1 cellular context compared by ENCODE assay signal in genomic region chr1:93878889-93879586, GRCh38.
A peak's percentile ranks its signal among the peaks of the same experiment; 100 is the strongest.
TF ChIP-seq lines count a peak whose summit lies in the region.

DNTTIP2 (minus strand) TSS chr1:93879206; CDS start chr1:93879148, 58 bp downstream.

TF ChIP-seq in GM12878, 131 proteins besides CTCF, POLR2A, EP300 and RAD21 (continued from another document and continues in another):
- 0 out of 2 replicates have a peak, but pooled peaks have one; percentile 48 for TF ChIP-seq CBX5 (IDR thresholded peaks at IDR 0.05; ENCODE audit: low read depth)
- TF ChIP-seq PAX5 (IDR thresholded peaks at IDR 0.05; ENCODE audit: borderline replicate concordance, low read depth, low read length): 0 out of 2 replicates have a peak, but pooled peaks have one; percentile 10
- TF ChIP-seq FOXM1 (IDR thresholded peaks at IDR 0.05; ENCODE audit: low read depth, low read length): peak; percentile 43; the same call in 1 of the 2 replicates
- no peak for TF ChIP-seq KLF5 (IDR thresholded peaks at IDR 0.05; ENCODE audit: partially characterized antibody)
- TF ChIP-seq TCF3 (IDR thresholded peaks at IDR 0.05; ENCODE audit: borderline replicate concordance, insufficient read depth, low read depth, low read length): 0 out of 2 replicates have a peak, but pooled peaks have one; percentile 61
- peak; percentile 96 for TF ChIP-seq TAF1 (IDR thresholded peaks at IDR 0.05; ENCODE audit: borderline replicate concordance, low read depth, low read length)
- TF ChIP-seq CREB1 (IDR thresholded peaks at IDR 0.05; ENCODE audit: low read depth): peak; percentile 98
- TF ChIP-seq IRF4 (IDR thresholded peaks at IDR 0.05; ENCODE audit: low read depth, low read length): peak; percentile 37; the same call in 1 of the 2 replicates
- TF ChIP-seq ZNF592 (IDR thresholded peaks at IDR 0.05): no peak
- peak; percentile 80 for TF ChIP-seq HCFC1 (IDR thresholded peaks at IDR 0.05; ENCODE audit: low read length)
- TF ChIP-seq POU2F2 (IDR thresholded peaks at IDR 0.05; ENCODE audit: borderline replicate concordance, low read depth, low read length): peak; percentile 92
- no peak for TF ChIP-seq FOS (IDR thresholded peaks at IDR 0.05; ENCODE audit: borderline replicate concordance, extremely low read depth, insufficient read length)
- TF ChIP-seq ESRRA (IDR thresholded peaks at IDR 0.05; ENCODE audit: low read length): no peak
- 0 out of 2 replicates have a peak, but pooled peaks have one; percentile 28 for TF ChIP-seq TCF12 (IDR thresholded peaks at IDR 0.05; ENCODE audit: low read depth, low read length)
- TF ChIP-seq SRF (IDR thresholded peaks at IDR 0.05; ENCODE audit: low read depth in 2 of 2, low read length in 2 of 2): peak in 1 of 2 experiments; percentile 84; a peak in 2 of 4 replicates
- peak; percentile 82; the same call in 1 of the 2 replicates for TF ChIP-seq RB1 (IDR thresholded peaks at IDR 0.05; ENCODE audit: borderline replicate concordance)
- peak in 1 of 2 experiments; percentile 71; a peak in 3 of 4 replicates for TF ChIP-seq BHLHE40 (IDR thresholded peaks at IDR 0.05; ENCODE audit: borderline replicate concordance in 1 of 2, low read depth in 2 of 2, low read length in 1 of 2)
- no peak for TF ChIP-seq RFX5 (IDR thresholded peaks at IDR 0.05; ENCODE audit: low read depth, low read length)
- peak; percentile 80; the same call in 1 of the 2 replicates for TF ChIP-seq ELK1 (IDR thresholded peaks at IDR 0.05; ENCODE audit: low read depth, low read length)
- TF ChIP-seq IKZF1 (conservative IDR thresholded peaks at IDR 0.05): peak; percentile 81
- TF ChIP-seq HSF1 (IDR thresholded peaks at IDR 0.05; ENCODE audit: low read depth, low read length): no peak
- TF ChIP-seq JUNB (IDR thresholded peaks at IDR 0.05): no peak
- peak; percentile 99 for TF ChIP-seq RELB (IDR thresholded peaks at IDR 0.05; ENCODE audit: low read depth)
- TF ChIP-seq GABPA (IDR thresholded peaks at IDR 0.05; ENCODE audit: low read depth): peak; percentile 94
- TF ChIP-seq SIX5 (IDR thresholded peaks at IDR 0.05; ENCODE audit: low read depth, low read length, severe bottlenecking): peak; percentile 55
- no peak for TF ChIP-seq ZBTB4 (CRISPR knock-in tag; IDR thresholded peaks at IDR 0.05)
- 0 out of 2 replicates have a peak, but pooled peaks have one; percentile 36 for TF ChIP-seq NR2C1 (IDR thresholded peaks at IDR 0.05)
- TF ChIP-seq ATF3 (IDR thresholded peaks at IDR 0.05; ENCODE audit: borderline replicate concordance, extremely low read depth, low read depth, low read length): peak; percentile 77; the same call in 1 of the 2 replicates
- TF ChIP-seq PAX8 (IDR thresholded peaks at IDR 0.05): no peak; the same call in 1 of the 2 replicates
- peak; percentile 35; the same call in 1 of the 2 replicates for TF ChIP-seq E2F4 (IDR thresholded peaks at IDR 0.05; ENCODE audit: low read depth, low read length)
- no peak for TF ChIP-seq KAT2A (conservative IDR thresholded peaks at IDR 0.05; ENCODE audit: control insufficient read depth, low read depth, low read length)
- TF ChIP-seq POLR2AphosphoS2 (IDR thresholded peaks at IDR 0.05; ENCODE audit: low read depth, low read length): peak; percentile 88; the same call in 1 of the 2 replicates
- no peak for TF ChIP-seq EZH2 (IDR thresholded peaks at IDR 0.05; ENCODE audit: borderline replicate concordance, control insufficient read depth, low read depth, low read length)
- peak; percentile 75 for TF ChIP-seq IRF5 (IDR thresholded peaks at IDR 0.05; ENCODE audit: borderline replicate concordance)
- no peak; the same call in none of the 2 replicates for TF ChIP-seq NKRF (conservative IDR thresholded peaks at IDR 0.05)
- TF ChIP-seq NR2F1 (conservative IDR thresholded peaks at IDR 0.05): 0 out of 2 replicates have a peak, but pooled peaks have one; percentile 12
- peak; percentile 71; the same call in 1 of the 2 replicates for TF ChIP-seq SIN3A (IDR thresholded peaks at IDR 0.05; ENCODE audit: low read depth, low read length)
- TF ChIP-seq ZSCAN29 (IDR thresholded peaks at IDR 0.05): no peak
- no peak for TF ChIP-seq USF1 (IDR thresholded peaks at IDR 0.05; ENCODE audit: borderline replicate concordance, extremely low read length, insufficient read depth, low read depth, low read length)
- TF ChIP-seq MYB (IDR thresholded peaks at IDR 0.05; ENCODE audit: borderline replicate concordance, low read depth, low read length): no peak
- TF ChIP-seq ZNF217 (IDR thresholded peaks at IDR 0.05): no peak
- TF ChIP-seq HDAC2 (IDR thresholded peaks at IDR 0.05): no peak
- peak; percentile 62; the same call in 1 of the 2 replicates for TF ChIP-seq MEF2A (IDR thresholded peaks at IDR 0.05; ENCODE audit: insufficient read depth, low read depth, low read length)
- TF ChIP-seq WRNIP1 (IDR thresholded peaks at IDR 0.05; ENCODE audit: borderline replicate concordance, low read depth, low read length): no peak
- TF ChIP-seq BCL11A (IDR thresholded peaks at IDR 0.05; ENCODE audit: low read depth, low read length): no peak
